ENCODE assay signal across 8 cellular contexts in the genomic region with DNA sequence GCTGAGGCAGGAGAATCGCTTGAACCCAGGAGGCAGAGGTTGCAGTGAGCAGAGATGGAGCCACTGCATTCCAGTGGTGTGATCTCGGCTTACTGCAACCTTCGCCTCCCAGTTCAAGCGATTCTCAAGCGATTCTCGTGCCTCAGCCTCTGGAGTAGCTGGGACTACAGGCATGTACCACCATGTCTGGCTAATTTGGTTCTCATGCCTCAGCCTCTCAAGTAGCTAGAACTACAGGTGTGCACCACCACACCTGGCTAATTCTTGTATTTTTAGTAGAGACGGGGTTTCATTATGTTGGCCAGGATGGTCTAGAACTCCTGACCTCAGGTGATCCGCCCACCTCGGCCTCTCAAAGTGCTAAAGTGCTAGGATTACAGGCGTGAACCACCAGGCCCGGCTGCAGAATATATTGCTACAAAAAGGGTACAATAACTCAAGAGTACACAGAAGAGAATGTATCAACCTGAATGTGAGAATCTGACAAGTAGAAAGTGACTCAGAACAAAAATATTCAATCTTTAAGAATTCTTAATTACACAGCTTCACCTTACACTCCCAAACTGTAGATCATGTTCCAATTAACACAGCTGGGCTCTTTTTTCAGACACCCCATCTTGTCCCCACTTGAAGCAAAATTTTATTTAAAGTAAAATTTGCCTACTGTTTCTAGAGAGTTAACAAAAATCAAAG. TPM values are rescaled to one million over a fixed set of nuclear protein-coding genes. Genes with fewer than 3 reads are reported as not detected.
DNase-seq lines count a peak whose midpoint lies in the region; ATAC-seq and TF ChIP-seq lines count a peak whose summit lies in the region.
"Not testable (repeated sequence)": the region's sequence is repeated elsewhere in the genome, so short reads cannot be mapped to it uniquely, and the experiment has no call there.

No MANE protein-coding gene starts in this region.

- H3K4me1 ChIP-seq in breast epithelium (peaks cover 0 to 14% of the 10 kb centered on the region in 2 donors), foreskin keratinocyte (peaks cover 14% of the 10 kb centered on the region)
- not testable (repeated sequence) for H3K4me1 ChIP-seq in mesodermal cell (ENCODE audit: control insufficient read depth, insufficient read depth, low read length, poor library complexity, severe bottlenecking); aorta (ENCODE audit: control insufficient read depth in 1 of 2, insufficient read depth in 2 of 2, low read length in 2 of 2)

- peak; percentile 9 for DNase-seq in EH (ENCODE audit: low read depth)
- DNase-seq in NCI-H226 = peak; percentile 2
- not testable (repeated sequence) for DNase-seq in activated CD4-positive, alpha-beta memory T cell treated with anti-CD3 and anti-CD28 coated beads, Interleukin-2, amount 10 ng/mL, durations not matched to agents 7 days and 5 days; breast epithelium (ENCODE audit: low spot score in 2 of 2); retinal pigment epithelial cell (ENCODE audit: low read depth); aorta
- peak; percentile 32 to 39 for DNase-seq in foreskin keratinocyte

- TF ChIP-seq POLR2A in breast epithelium (IDR thresholded peaks at IDR 0.05) = not testable (repeated sequence)

- CTCF ChIA-PET in activated CD4-positive, alpha-beta memory T cell treated with anti-CD3 and anti-CD28 coated beads, Interleukin-2, amount 10 ng/mL, durations not matched to agents 7 days and 5 days (lab: Charles Lee) = interaction anchor here (1.2 to 2.7 kb wide), 3 partner anchors 18 to 175 kb away, joined by 3 to 9 read pairs (median 4); partner anchors contain the start of gene HSPA4

- H3K4me3 Mint-ChIP-seq in activated CD4-positive, alpha-beta memory T cell treated with anti-CD3 and anti-CD28 coated beads, Interleukin-2, amount 10 ng/mL, durations not matched to agents 7 days and 5 days = peak overlapping the region; percentile 98

- H3K9me3 Mint-ChIP-seq in activated CD4-positive, alpha-beta memory T cell treated with anti-CD3 and anti-CD28 coated beads, Interleukin-2, amount 10 ng/mL, durations not matched to agents 7 days and 5 days = not testable (repeated sequence)

- H3K27me3 ChIP-seq in breast epithelium; foreskin keratinocyte; aorta (ENCODE audit: control insufficient read depth in 1 of 2, insufficient read depth in 2 of 2, low read length in 1 of 2): not testable (repeated sequence)

- H3K27ac Mint-ChIP-seq in activated CD4-positive, alpha-beta memory T cell treated with anti-CD3 and anti-CD28 coated beads, Interleukin-2, amount 10 ng/mL, durations not matched to agents 7 days and 5 days = peak overlapping the region; percentile 94

- peaks cover 26% of the 10 kb centered on the region for H3K36me3 Mint-ChIP-seq in activated CD4-positive, alpha-beta memory T cell treated with anti-CD3 and anti-CD28 coated beads, Interleukin-2, amount 10 ng/mL, durations not matched to agents 7 days and 5 days (ENCODE audit: low read depth)

- POLR2A ChIA-PET in activated CD4-positive, alpha-beta memory T cell treated with anti-CD3 and anti-CD28 coated beads, Interleukin-2, amount 10 ng/mL, durations not matched to agents 7 days and 5 days (lab: Charles Lee) = interaction anchor here (1.0 to 3.5 kb wide), 4 partner anchors 24 to 213 kb away, joined by 3 to 47 read pairs (median 14); partner anchors contain the start of genes GDF9, HSPA4 and UQCRQ

- ATAC-seq in foreskin keratinocyte; aorta (ENCODE audit: low FRiP score): not testable (repeated sequence)

- H3K36me3 ChIP-seq in breast epithelium; aorta (ENCODE audit: control insufficient read depth in 1 of 2, insufficient read depth in 2 of 2, low read length in 1 of 2): not testable (repeated sequence)
- H3K36me3 ChIP-seq in mesodermal cell (ENCODE audit: control insufficient read depth, insufficient read depth, low read length) = peaks cover 40% of the 10 kb centered on the region

- not testable (repeated sequence) for H3K9me3 ChIP-seq in breast epithelium; mesodermal cell (ENCODE audit: control insufficient read depth, low read length); aorta (ENCODE audit: control insufficient read depth, low read length)

- H3K27ac ChIP-seq in breast epithelium (peak overlapping the region in 1 of 2 donors; percentile 100), foreskin keratinocyte (peak overlapping the region; percentile 89)
- not testable (repeated sequence) for H3K27ac ChIP-seq in mesodermal cell (ENCODE audit: low read depth, low read length, severe bottlenecking); aorta (ENCODE audit: low read depth in 1 of 2, low read length in 2 of 2)

- not testable (repeated sequence) for H3K27me3 Mint-ChIP-seq in activated CD4-positive, alpha-beta memory T cell treated with anti-CD3 and anti-CD28 coated beads, Interleukin-2, amount 10 ng/mL, durations not matched to agents 7 days and 5 days

- peaks cover 27% of the 10 kb centered on the region for H3K4me1 Mint-ChIP-seq in activated CD4-positive, alpha-beta memory T cell treated with anti-CD3 and anti-CD28 coated beads, Interleukin-2, amount 10 ng/mL, durations not matched to agents 7 days and 5 days

- WGBS in mesodermal cell (ENCODE audit: insufficient coverage in 2 of 2), 2 experiments = 97 to 98% methylated on average over 9 to 11 of the region's 11 CpGs
- WGBS in aorta, 2 donors = 82 to 87% methylated on average over 11 of the region's 11 CpGs

- H3K4me3 ChIP-seq in breast epithelium = peak overlapping the region; percentile 1 to 97 (median 78)
- H3K4me3 ChIP-seq in mesodermal cell (ENCODE audit: extremely low read depth, insufficient read depth, low read length, poor library complexity, severe bottlenecking) = peak overlapping the region; percentile 94
- peak overlapping the region; percentile 83 for H3K4me3 ChIP-seq in retinal pigment epithelial cell (ENCODE audit: low read length)
- peak overlapping the region; percentile 94 to 98 for H3K4me3 ChIP-seq in aorta (ENCODE audit: low read length in 2 of 2)

- intact Hi-C loops in breast epithelium (cut with DNase I; ENCODE audit: low total_unique reads) = not testable (repeated sequence)
- intact Hi-C loops in aorta (cut with DNase I) = loop anchor here in 1 of 2 donors (5.0 kb wide), 1 partner anchor 66 kb away; the partner anchor contains the start of gene ZCCHC10

- TF ChIP-seq CTCF in breast epithelium (IDR thresholded peaks at IDR 0.05); foreskin keratinocyte (conservative IDR thresholded peaks at IDR 0.05); retinal pigment epithelial cell (conservative IDR thresholded peaks at IDR 0.05; ENCODE audit: low read depth, low read length): not testable (repeated sequence)

RNA-seq across cellular contexts. Expression of gene AFF4, which starts 2.2 kb away (rescaled TPM):
- 10 to 100 TPM; 33.1 to 33.3 TPM for total RNA-seq in activated CD4-positive, alpha-beta memory T cell treated with anti-CD3 and anti-CD28 coated beads, Interleukin-2, amount 10 ng/mL, durations not matched to agents 7 days and 5 days
- total RNA-seq in breast epithelium (100 to 1,000 TPM in 1 of 3 donors, 10 to 100 TPM in 2; 70.2 to 108 (median 75.4) TPM), foreskin keratinocyte (52.0 and 58.0 TPM in 2 replicates), aorta (100 to 1,000 TPM; 100 to 131 TPM)
- polyA plus RNA-seq in foreskin keratinocyte (6.4 and 6.9 TPM in 2 replicates), aorta (10 to 100 TPM in 1 of 2 donors, 1 to 10 TPM in 1; 8.4 to 17.7 TPM)
- 64.4 TPM for polyA plus RNA-seq in mesodermal cell (2013, experiment 1 of 2)
- polyA plus RNA-seq in mesodermal cell (2013, experiment 2 of 2) = 59.7 TPM
